ENCODE assay signal across 21 cellular contexts in the genomic region with DNA sequence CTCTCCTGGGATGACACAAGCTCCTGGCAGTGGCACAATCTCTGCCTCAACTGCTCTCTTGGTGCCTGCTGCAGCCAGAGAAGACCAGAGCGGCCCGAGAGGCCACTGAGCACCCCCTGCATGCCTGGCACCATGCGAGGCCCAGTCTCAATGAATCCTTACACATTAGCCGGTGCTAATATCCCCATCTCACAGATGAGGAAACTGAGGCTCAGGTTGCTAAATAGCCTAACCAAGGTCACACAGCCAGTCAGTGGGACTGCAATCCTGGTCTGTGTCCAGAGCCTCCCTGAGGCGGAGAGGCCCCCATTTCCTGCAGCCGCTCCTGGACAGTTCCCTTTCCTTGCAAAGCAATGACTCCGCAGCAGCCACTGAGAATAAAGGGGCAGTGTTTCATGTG.
"Had no signal": no experiment of that assay in that cellular context is flagged by ENCODE, and none has a peak within 500 bp of the region (broad histone marks: within the 10 kb centered on the region; RNA-seq: fewer than 3 reads in every experiment).

No MANE protein-coding gene starts in this region.

- H3K27ac Mint-ChIP-seq: dendritic cell treated with granulocyte-macrophage colony-stimulating factor and Interleukin-4, amounts not matched to agents 40 ng/mL and 50 ng/mL, for 4 days; effector memory CD8-positive, alpha-beta T cell had no signal

- FAIRE-seq: endothelial cell of umbilical vein, frontal cortex, islet of Langerhans, keratinocyte had no signal

- H3K4me3 ChIP-seq: colonic mucosa, esophagus muscularis mucosa, gastroesophageal sphincter, heart right ventricle, left lung, lower lobe of right lung had no signal

- H3K9me3 ChIP-seq: colonic mucosa, esophagus muscularis mucosa, gastroesophageal sphincter, heart right ventricle, left lung, lower lobe of right lung had no signal

- H3K27ac ChIP-seq: colonic mucosa, esophagus muscularis mucosa, foreskin keratinocyte, gastroesophageal sphincter, heart right ventricle, left lung, lower lobe of right lung had no signal

- H3K9me3 Mint-ChIP-seq: dendritic cell treated with granulocyte-macrophage colony-stimulating factor and Interleukin-4, amounts not matched to agents 40 ng/mL and 50 ng/mL, for 4 days; effector memory CD8-positive, alpha-beta T cell had no signal

- DNase-seq: colonic mucosa; cortex of kidney; effector CD8-positive, alpha-beta T cell; effector memory CD8-positive, alpha-beta T cell; foreskin keratinocyte; head of caudate nucleus; heart right ventricle; hippocampal formation; left cardiac atrium; left ventricle myocardium superior; lower lobe of right lung; mesenchymal stem cell; midbrain had no signal

- H3K4me1 ChIP-seq: colonic mucosa, foreskin keratinocyte, left lung, lower lobe of right lung had no signal

- H3K4me3 Mint-ChIP-seq: dendritic cell treated with granulocyte-macrophage colony-stimulating factor and Interleukin-4, amounts not matched to agents 40 ng/mL and 50 ng/mL, for 4 days; effector memory CD8-positive, alpha-beta T cell had no signal

- H3K36me3 ChIP-seq: colonic mucosa, esophagus muscularis mucosa, gastroesophageal sphincter, heart right ventricle, left lung, lower lobe of right lung had no signal
